In the genomic region with DNA sequence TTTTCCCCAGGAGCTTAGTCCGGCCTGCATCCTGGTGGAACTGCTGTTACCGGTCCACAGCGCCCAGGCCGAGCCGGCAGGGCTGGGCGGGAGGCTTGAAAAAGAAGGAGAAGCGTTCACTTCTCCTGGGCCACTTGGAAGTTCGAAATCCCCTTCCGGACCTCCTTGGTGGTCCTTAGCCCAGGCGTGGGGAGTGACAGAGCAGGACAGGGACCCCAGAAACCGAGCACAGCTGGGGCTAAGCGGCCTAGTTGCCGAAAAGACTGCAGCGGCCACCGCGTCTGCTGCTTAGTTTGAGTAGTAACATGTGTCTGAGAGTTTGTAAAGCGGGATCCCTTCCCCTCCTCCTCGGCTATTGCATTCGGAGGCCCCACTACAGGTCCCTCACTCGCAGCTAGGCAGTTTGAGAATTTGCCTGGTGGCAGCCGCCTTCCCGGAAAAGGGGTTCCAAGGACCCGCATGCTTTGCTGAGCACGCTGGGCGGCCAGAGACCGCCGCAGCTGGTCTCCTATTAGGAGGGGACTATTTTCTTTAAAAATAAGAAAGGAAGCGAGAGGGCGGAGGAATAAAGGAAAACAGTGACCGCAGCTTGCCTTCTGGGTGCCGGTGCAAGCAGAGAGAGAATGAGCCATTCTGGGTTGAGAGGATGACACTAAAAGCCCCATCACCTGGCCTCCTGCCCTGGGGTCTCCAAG, we compare ENCODE assay signal across 1 cellular context.
TF ChIP-seq lines count a peak whose summit lies in the region.

No MANE protein-coding gene starts in this region.

TF ChIP-seq in IMR-90, 13 proteins besides CTCF, POLR2A, EP300 and RAD21:
- TF ChIP-seq MAFK (IDR thresholded peaks at IDR 0.05; ENCODE audit: low read depth, low read length) (no peak), FOS (IDR thresholded peaks at IDR 0.05; ENCODE audit: low read depth, low read length) (no peak), USF2 (IDR thresholded peaks at IDR 0.05; ENCODE audit: low read depth, low read length) (no peak), CEBPB (IDR thresholded peaks at IDR 0.05; ENCODE audit: low read depth, low read length) (no peak)
- TF ChIP-seq, protein P1, sequence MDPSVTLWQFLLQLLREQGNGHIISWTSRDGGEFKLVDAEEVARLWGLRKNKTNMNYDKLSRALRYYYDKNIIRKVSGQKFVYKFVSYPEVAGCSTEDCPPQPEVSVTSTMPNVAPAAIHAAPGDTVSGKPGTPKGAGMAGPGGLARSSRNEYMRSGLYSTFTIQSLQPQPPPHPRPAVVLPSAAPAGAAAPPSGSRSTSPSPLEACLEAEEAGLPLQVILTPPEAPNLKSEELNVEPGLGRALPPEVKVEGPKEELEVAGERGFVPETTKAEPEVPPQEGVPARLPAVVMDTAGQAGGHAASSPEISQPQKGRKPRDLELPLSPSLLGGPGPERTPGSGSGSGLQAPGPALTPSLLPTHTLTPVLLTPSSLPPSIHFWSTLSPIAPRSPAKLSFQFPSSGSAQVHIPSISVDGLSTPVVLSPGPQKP (IDR thresholded peaks at IDR 0.05; ENCODE audit: borderline replicate concordance, low read depth, low read length), result no peak
